ENCODE assay signal across 8 cellular contexts in genomic region chr5:54902817-54903473, GRCh38.
DNase-seq lines count a peak whose midpoint lies in the region; ATAC-seq and TF ChIP-seq lines count a peak whose summit lies in the region.

No MANE protein-coding gene starts in this region.

- no peak for TF ChIP-seq POLR2A in gastroesophageal sphincter (IDR thresholded peaks at IDR 0.05)

- no peak for TF ChIP-seq CTCF in gastroesophageal sphincter (IDR thresholded peaks at IDR 0.05)

- no peak for TF ChIP-seq EP300 in gastroesophageal sphincter (IDR thresholded peaks at IDR 0.05)

- H3K27me3 ChIP-seq in SJCRH30 = no peaks in the 10 kb centered on the region
- H3K27me3 ChIP-seq in gastroesophageal sphincter = peaks cover 18% of the 10 kb centered on the region

- H3K9me3 ChIP-seq in SJCRH30 (replicated peaks) (no peaks in the 10 kb centered on the region), gastroesophageal sphincter (no peaks in the 10 kb centered on the region)

- H3K36me3 ChIP-seq in SJCRH30 = no peaks in the 10 kb centered on the region
- H3K36me3 ChIP-seq in gastroesophageal sphincter = no peaks in the 10 kb centered on the region

- WGBS in gastroesophageal sphincter (ENCODE audit: low coverage in 1 of 2), 2 donors = 80 to 84% methylated on average over 2 of the region's 2 CpGs

- H3K27ac ChIP-seq in SJCRH30 (peak overlapping the region; percentile 31; the same call in 1 of the 2 replicates), gastroesophageal sphincter (no peak overlapping the region)

- DNase-seq in CD1c-positive myeloid dendritic cell (ENCODE audit: extremely low spot score) (peak; percentile 11), GM19240 (ENCODE audit: insufficient read length, low spot score) (peak; percentile 13), SJCRH30 (peak; percentile 76 to 91), kidney tubule cell (ENCODE audit: low spot score) (peak; percentile 71), COLO829 (ENCODE audit: low spot score) (no peak), NCI-H226 (no peak)

- ATAC-seq in HG03159 (IDR thresholded peaks at IDR 0.05; ENCODE audit: unreplicated experiment) = peak; percentile 99
- ATAC-seq in gastroesophageal sphincter = no peak

- peaks cover 24% of the 10 kb centered on the region for H3K4me1 ChIP-seq in SJCRH30
- H3K4me1 ChIP-seq in gastroesophageal sphincter = peaks cover 0 to 5% (median 2%) of the 10 kb centered on the region in 3 donors

- no peak overlapping the region for H3K4me3 ChIP-seq in SJCRH30
- no peak overlapping the region for H3K4me3 ChIP-seq in gastroesophageal sphincter

Comparison
In these comparisons a context has a peak if more than half of its experiments do, and no peak if none do; other contexts are left out.
1. DNase-seq: peak in CD1c-positive myeloid dendritic cell (single experiment), GM19240 (single experiment), SJCRH30 (2 of 2) and kidney tubule cell (single experiment); none in COLO829 (single experiment) and NCI-H226 (single experiment).